Comparison of ENCODE assay signal across 8 cellular contexts in the genomic region with DNA sequence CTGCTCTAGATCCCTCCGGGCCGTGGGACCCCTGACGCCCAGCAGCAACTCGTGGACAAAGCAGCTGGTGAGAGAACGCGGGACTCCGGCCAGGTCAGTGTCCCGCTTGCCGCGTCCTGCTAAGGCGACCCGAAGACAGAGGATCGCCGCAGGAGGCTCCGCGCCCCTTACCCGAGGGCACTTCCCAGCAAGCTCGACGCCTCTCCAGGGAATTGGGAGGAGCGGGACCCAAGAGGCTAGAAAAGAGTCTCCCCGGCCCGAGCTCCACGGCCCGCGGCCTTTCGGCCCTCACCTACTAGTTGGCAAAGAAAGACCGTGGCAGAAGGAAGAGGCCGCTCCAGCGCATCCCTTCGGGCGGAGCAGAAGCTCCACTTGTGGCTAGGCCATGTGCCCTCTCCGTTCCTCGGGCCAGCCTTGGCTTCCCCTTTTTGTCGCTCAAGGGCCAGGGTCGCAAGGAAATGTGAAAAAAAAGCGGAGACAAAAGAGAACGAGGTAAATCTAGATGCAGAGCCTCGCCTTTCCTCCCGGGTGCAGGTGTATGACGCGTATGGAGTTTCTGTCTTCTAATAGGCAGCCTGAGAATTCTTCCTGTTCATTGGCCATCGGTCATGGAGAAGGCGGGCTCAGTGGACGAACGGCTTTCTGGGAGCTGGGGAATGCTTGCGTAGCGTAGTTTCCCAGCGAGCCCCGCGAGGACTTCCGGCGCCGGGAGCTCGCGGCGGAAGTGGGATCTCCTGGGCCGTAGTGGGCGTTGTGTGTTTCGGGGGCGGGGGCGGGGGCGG. TPM values are rescaled to one million over a fixed set of nuclear protein-coding genes. Genes with fewer than 3 reads are reported as not detected.
DNase-seq lines count a peak whose midpoint lies in the region; ATAC-seq and TF ChIP-seq lines count a peak whose summit lies in the region.

A gene with protein sequence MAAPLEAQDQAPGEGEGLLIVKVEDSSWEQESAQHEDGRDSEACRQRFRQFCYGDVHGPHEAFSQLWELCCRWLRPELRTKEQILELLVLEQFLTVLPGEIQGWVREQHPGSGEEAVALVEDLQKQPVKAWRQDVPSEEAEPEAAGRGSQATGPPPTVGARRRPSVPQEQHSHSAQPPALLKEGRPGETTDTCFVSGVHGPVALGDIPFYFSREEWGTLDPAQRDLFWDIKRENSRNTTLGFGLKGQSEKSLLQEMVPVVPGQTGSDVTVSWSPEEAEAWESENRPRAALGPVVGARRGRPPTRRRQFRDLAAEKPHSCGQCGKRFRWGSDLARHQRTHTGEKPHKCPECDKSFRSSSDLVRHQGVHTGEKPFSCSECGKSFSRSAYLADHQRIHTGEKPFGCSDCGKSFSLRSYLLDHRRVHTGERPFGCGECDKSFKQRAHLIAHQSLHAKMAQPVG (plus strand): TSS at position 692 of the 782 bp plus-strand sequence. CDS start 2,252 bp downstream, outside the sequence.

- TF ChIP-seq CTCF in RWPE1 (conservative IDR thresholded peaks at IDR 0.05; ENCODE audit: low read depth) (no peak), natural killer cell (IDR thresholded peaks at IDR 0.05) (no peak)

- H3K27ac ChIP-seq in RWPE1 = peak within 1 kb of the TSS; percentile 86

- POLR2A ChIA-PET in RWPE1 (lab: Yijun Ruan, JAX; ENCODE audit: low non-redundant PET) = interaction anchor here (0.5 to 1.3 kb wide), 3 partner anchors 13 to 70 kb away, joined by 3 to 7 read pairs (median 3); no protein-coding TSS in a partner anchor

- DNase-seq in Daoy (ENCODE audit: low read depth) = peak; percentile 98
- DNase-seq in H4 (ENCODE audit: low spot score) = peak; percentile 99
- peak; percentile 98 for DNase-seq in LoVo (ENCODE audit: low spot score)
- peak; percentile 90 for DNase-seq in RWPE1 (ENCODE audit: low spot score)
- DNase-seq in fibroblast of peridontal ligament (ENCODE audit: extremely low read depth) = peak; percentile 97
- peak; percentile 87 for DNase-seq in natural killer cell
- peak; percentile 81 to 95 (median 93) for DNase-seq in stimulated activated naive CD4-positive, alpha-beta T cell (lab: John Stamatoyannopoulos, UW)

- intact Hi-C loops in natural killer cell (cut with micrococcal nuclease) = loop anchor here (1.0 to 2.0 kb wide), 2 partner anchors 10 to 16 kb away; no protein-coding TSS in a partner anchor

- H3K27me3 Mint-ChIP-seq in activated T-helper 17 cell treated with anti-CD3 and anti-CD28 coated beads, Interleukin-2, amount 50 U/mL, for 72 hours = no peaks in the 10 kb centered on the region
- no peaks in the 10 kb centered on the region for H3K27me3 Mint-ChIP-seq in natural killer cell (ENCODE audit: low read depth in 2 of 2)

- CTCF ChIA-PET in RWPE1 (lab: Yijun Ruan, JAX) = interaction anchor here (0.9 to 2.0 kb wide), 2 partner anchors 103 to 106 kb away, joined by 4 to 6 read pairs; no protein-coding TSS in a partner anchor

- peak within 1 kb of the TSS; percentile 86 for H3K4me3 Mint-ChIP-seq in activated T-helper 17 cell treated with anti-CD3 and anti-CD28 coated beads, Interleukin-2, amount 50 U/mL, for 72 hours
- H3K4me3 Mint-ChIP-seq in natural killer cell = peak within 1 kb of the TSS; percentile 95

- H3K36me3 Mint-ChIP-seq in activated T-helper 17 cell treated with anti-CD3 and anti-CD28 coated beads, Interleukin-2, amount 50 U/mL, for 72 hours (ENCODE audit: low read depth) = peaks cover 43% of the 10 kb centered on the region
- no peaks in the 10 kb centered on the region for H3K36me3 Mint-ChIP-seq in natural killer cell

- H3K4me1 Mint-ChIP-seq in activated T-helper 17 cell treated with anti-CD3 and anti-CD28 coated beads, Interleukin-2, amount 50 U/mL, for 72 hours = peaks cover 4% of the 10 kb centered on the region
- peaks cover 22 to 36% of the 10 kb centered on the region in 2 donors for H3K4me1 Mint-ChIP-seq in natural killer cell

- no peaks in the 10 kb centered on the region for H3K9me3 Mint-ChIP-seq in activated T-helper 17 cell treated with anti-CD3 and anti-CD28 coated beads, Interleukin-2, amount 50 U/mL, for 72 hours
- H3K9me3 Mint-ChIP-seq in natural killer cell = no peaks in the 10 kb centered on the region

- H3K27ac Mint-ChIP-seq in activated T-helper 17 cell treated with anti-CD3 and anti-CD28 coated beads, Interleukin-2, amount 50 U/mL, for 72 hours = peak within 1 kb of the TSS; percentile 89
- peak within 1 kb of the TSS; percentile 96 for H3K27ac Mint-ChIP-seq in natural killer cell

- peak; percentile 97 for ATAC-seq in activated T-helper 17 cell treated with anti-CD3 and anti-CD28 coated beads, Interleukin-2, amount 50 U/mL, for 72 hours (replicated peaks)
- peak; percentile 96 to 98 (median 96) for ATAC-seq in natural killer cell

RNA-seq across cellular contexts. Expression of the gene that starts here (rescaled TPM):
- 3.7 and 5.6 TPM in 2 replicates for total RNA-seq in Daoy (2014; rRNA removed; shearing (Covaris generic))
- total RNA-seq in H4 (2014; rRNA removed; shearing (Covaris generic)) = 2.0 and 3.9 TPM in 2 replicates
- 1 to 10 TPM; 6.4 to 8.6 TPM for total RNA-seq in activated T-helper 17 cell treated with anti-CD3 and anti-CD28 coated beads, Interleukin-2, amount 50 U/mL, for 72 hours
- total RNA-seq in natural killer cell = 1 to 10 TPM; 4.8 to 6.8 (median 5.1) TPM

Comparison
In these comparisons a context has a peak if more than half of its experiments do, and no peak if none do; other contexts are left out.
1. Peak in every context shown above with its lines: DNase-seq, ATAC-seq and H3K27ac ChIP-seq.